ENCODE assay signal across 22 cellular contexts in the genomic region with DNA sequence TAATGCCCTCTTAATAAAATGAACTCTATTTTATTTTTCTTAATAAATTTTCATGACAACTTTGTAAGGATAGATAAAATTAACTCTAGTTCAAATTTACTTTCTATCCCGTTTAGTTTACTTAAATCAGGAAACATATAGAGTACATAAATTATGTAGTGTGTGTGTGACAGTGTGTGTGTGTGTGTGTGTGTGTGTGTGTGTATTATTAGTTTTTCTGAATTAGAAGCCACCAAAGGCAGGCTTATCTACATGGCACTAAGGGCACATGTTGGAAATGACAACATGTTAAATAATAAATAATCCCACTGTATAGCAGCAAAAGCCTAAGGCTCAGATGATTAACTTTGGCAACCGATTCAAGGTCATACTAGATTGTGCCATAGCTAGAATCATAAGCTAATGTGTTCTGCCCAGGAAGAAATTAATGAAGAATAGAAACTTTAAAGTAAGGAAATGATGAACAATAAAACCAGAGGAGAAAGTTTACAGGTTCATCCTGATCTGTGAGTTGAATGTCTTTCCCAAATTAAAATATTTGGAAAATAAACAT.
"Had no signal": no experiment of that assay in that cellular context is flagged by ENCODE, and none has a peak within 500 bp of the region (broad histone marks: within the 10 kb centered on the region; RNA-seq: fewer than 3 reads in every experiment).

No MANE protein-coding gene starts in this region.

- H3K4me1 ChIP-seq: SJSA1 had no signal

- H3K36me3 Mint-ChIP-seq: activated naive CD4-positive, alpha-beta T cell treated with anti-CD3 and anti-CD28 coated beads, Interleukin-2, amount 50 U/mL, for 72 hours had no signal

- H3K36me3 ChIP-seq: MG63, SJSA1, WERI-Rb-1 had no signal

- ATAC-seq: activated CD4-positive, alpha-beta T cell treated with anti-CD3 and anti-CD28 coated beads for 36 hours; activated CD8-positive, alpha-beta T cell treated with anti-CD3 and anti-CD28 coated beads for 36 hours; activated naive CD4-positive, alpha-beta T cell treated with anti-CD3 and anti-CD28 coated beads, Interleukin-2, amount 50 U/mL, for 72 hours; PC-3; T-cell had no signal

- H3K9me3 Mint-ChIP-seq: activated CD8-positive, alpha-beta T cell treated with anti-CD3 and anti-CD28 coated beads for 36 hours; activated naive CD4-positive, alpha-beta T cell treated with anti-CD3 and anti-CD28 coated beads, Interleukin-2, amount 50 U/mL, for 72 hours; T-cell had no signal

- H3K9me3 ChIP-seq: MG63, SJSA1 had no signal

- H3K27me3 ChIP-seq: MG63, SJSA1 had no signal

- H3K27me3 Mint-ChIP-seq: activated CD4-positive, alpha-beta T cell treated with anti-CD3 and anti-CD28 coated beads for 36 hours; activated CD8-positive, alpha-beta T cell treated with anti-CD3 and anti-CD28 coated beads for 36 hours; T-cell had no signal

- H3K27ac ChIP-seq: SJSA1, WERI-Rb-1 had no signal

- H3K4me3 ChIP-seq: MG63, SJSA1 had no signal

- H3K4me3 Mint-ChIP-seq: activated CD4-positive, alpha-beta T cell treated with anti-CD3 and anti-CD28 coated beads for 36 hours; activated CD8-positive, alpha-beta T cell treated with anti-CD3 and anti-CD28 coated beads for 36 hours; T-cell had no signal

- DNase-seq: activated CD4-positive, alpha-beta T cell treated with anti-CD3 and anti-CD28 coated beads for 36 hours; activated CD8-positive, alpha-beta memory T cell treated with anti-CD3 and anti-CD28 coated beads, Interleukin-2, amount 50 U/mL, for 4 hours; activated CD8-positive, alpha-beta T cell treated with anti-CD3 and anti-CD28 coated beads for 36 hours; activated effector memory CD4-positive, alpha-beta T cell treated with anti-CD3 and anti-CD28 coated beads, Interleukin-2, amount 50 U/mL, for 16 hours; activated naive CD4-positive, alpha-beta T cell treated with Interleukin-2 at 50 U/mL for 16 hours; anterior cingulate cortex; cerebellar nuclear complex; MG63; MV-4-11; NCI-H1092 treated with DMSO at 0.1 percent for 48 hours; NCI-H1417 treated with DMSO at 0.1 percent for 48 hours; NCI-H1694; NCI-H2029; NCI-H345; NCI-H510A; NCI-H526 treated with DMSO at 0.1 percent for 48 hours; PC-3; SHP77; T-cell had no signal

- H3K27ac Mint-ChIP-seq: activated CD4-positive, alpha-beta T cell treated with anti-CD3 and anti-CD28 coated beads for 36 hours; activated CD8-positive, alpha-beta T cell treated with anti-CD3 and anti-CD28 coated beads for 36 hours; activated naive CD4-positive, alpha-beta T cell treated with anti-CD3 and anti-CD28 coated beads, Interleukin-2, amount 50 U/mL, for 72 hours; T-cell had no signal
